In the genomic region with DNA sequence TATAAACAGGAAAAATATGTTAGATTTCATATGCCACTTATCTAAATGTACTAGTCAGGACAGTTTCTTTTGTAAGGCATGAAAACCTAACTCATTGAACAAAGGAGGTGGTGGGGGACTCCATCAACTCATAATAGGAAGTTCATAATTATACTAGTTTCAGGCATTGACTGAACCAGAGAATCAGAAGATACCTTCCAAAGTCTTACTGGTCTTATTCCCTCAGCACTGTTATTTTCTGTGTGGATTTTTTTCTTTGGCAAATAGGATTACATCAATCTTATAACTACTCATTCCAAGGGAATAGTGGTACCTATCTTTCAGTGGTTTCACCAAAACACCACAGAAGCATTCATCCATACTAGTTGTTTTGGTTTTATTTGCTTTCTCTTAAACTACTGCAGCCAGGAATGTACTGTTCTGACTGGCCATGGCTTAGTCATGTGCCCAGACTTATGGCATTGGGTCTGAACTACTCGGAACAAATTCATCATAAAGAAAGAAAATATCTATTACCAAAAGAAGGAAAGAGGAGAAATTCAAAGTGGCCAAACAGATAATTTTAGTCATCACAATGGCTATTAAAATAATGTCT, we compare ENCODE assay signal across 1 cellular context.
TF ChIP-seq lines count a peak whose summit lies in the region.

No MANE protein-coding gene starts in this region.

TF ChIP-seq in GM12878, 131 proteins besides CTCF, POLR2A, EP300 and RAD21 (continued from another document):
- TF ChIP-seq MYB (IDR thresholded peaks at IDR 0.05; ENCODE audit: borderline replicate concordance, low read depth, low read length) (no peak), NFIC (IDR thresholded peaks at IDR 0.05; ENCODE audit: low read depth, low read length) (peak; percentile 74; the same call in 1 of the 2 replicates), GATAD2B (conservative IDR thresholded peaks at IDR 0.05; ENCODE audit: low read depth) (no peak), RELB (IDR thresholded peaks at IDR 0.05; ENCODE audit: low read depth) (no peak), IKZF2 (IDR thresholded peaks at IDR 0.05) (peak; percentile 60 to 74), ZBED1 (IDR thresholded peaks at IDR 0.05; ENCODE audit: borderline replicate concordance) (no peak), SRF (IDR thresholded peaks at IDR 0.05; ENCODE audit: low read depth in 2 of 2, low read length in 2 of 2) (no peak), HDAC2 (IDR thresholded peaks at IDR 0.05) (no peak), MTA2 (IDR thresholded peaks at IDR 0.05; ENCODE audit: low read depth) (peak; percentile 42; the same call in 1 of the 2 replicates)
